In the genomic region with DNA sequence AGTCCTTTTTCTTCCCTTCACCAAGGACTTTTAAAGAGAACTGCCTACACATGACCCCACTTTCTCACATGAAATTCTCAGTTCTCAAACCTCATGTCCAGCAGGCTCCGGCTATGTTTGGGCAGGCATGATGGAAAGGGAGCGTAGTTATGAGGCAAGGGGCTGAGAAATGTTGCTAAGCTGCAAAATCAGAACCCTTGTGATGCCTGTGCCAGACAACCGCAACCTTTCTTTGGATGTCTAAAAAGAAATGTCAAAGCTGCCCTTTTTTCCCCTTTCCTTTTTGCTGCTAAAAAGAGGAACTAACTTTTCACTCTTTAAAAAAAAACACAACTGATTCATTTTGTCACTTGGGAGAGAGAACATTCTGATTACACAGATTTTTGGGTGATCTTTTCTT, we compare ENCODE assay signal across 8 cellular contexts.
A peak's percentile ranks its signal among the peaks of the same experiment; 100 is the strongest.
DNase-seq lines count a peak whose midpoint lies in the region; ATAC-seq lines count a peak whose summit lies in the region.

No MANE protein-coding gene starts in this region.

- H3K9me3 Mint-ChIP-seq in activated naive CD4-positive, alpha-beta T cell treated with anti-CD3 and anti-CD28 coated beads, Interleukin-2, amount 10 ng/mL, durations not matched to agents 7 days and 5 days: no peaks in the 10 kb centered on the region

- H3K27me3 ChIP-seq in layer of hippocampus (ENCODE audit: control insufficient read depth, insufficient read depth, low read length): no peaks in the 10 kb centered on the region

- H3K27ac Mint-ChIP-seq in activated naive CD4-positive, alpha-beta T cell treated with anti-CD3 and anti-CD28 coated beads, Interleukin-2, amount 10 ng/mL, durations not matched to agents 7 days and 5 days: no peak overlapping the region

- peaks cover 16% of the 10 kb centered on the region for H3K27me3 Mint-ChIP-seq in activated naive CD4-positive, alpha-beta T cell treated with anti-CD3 and anti-CD28 coated beads, Interleukin-2, amount 10 ng/mL, durations not matched to agents 7 days and 5 days

- ATAC-seq in GM18502 (IDR thresholded peaks at IDR 0.05; ENCODE audit: poor library complexity, unreplicated experiment) (peak; percentile 77), GM21825 (IDR thresholded peaks at IDR 0.05; ENCODE audit: unreplicated experiment) (peak; percentile 58)

- H3K4me3 Mint-ChIP-seq in activated naive CD4-positive, alpha-beta T cell treated with anti-CD3 and anti-CD28 coated beads, Interleukin-2, amount 10 ng/mL, durations not matched to agents 7 days and 5 days: no peak overlapping the region

- H3K36me3 Mint-ChIP-seq in activated naive CD4-positive, alpha-beta T cell treated with anti-CD3 and anti-CD28 coated beads, Interleukin-2, amount 10 ng/mL, durations not matched to agents 7 days and 5 days: no peaks in the 10 kb centered on the region

- CTCF ChIA-PET in activated naive CD4-positive, alpha-beta T cell treated with anti-CD3 and anti-CD28 coated beads, Interleukin-2, amount 10 ng/mL, durations not matched to agents 7 days and 5 days (lab: Charles Lee): no interaction called here

- H3K4me1 Mint-ChIP-seq in activated naive CD4-positive, alpha-beta T cell treated with anti-CD3 and anti-CD28 coated beads, Interleukin-2, amount 10 ng/mL, durations not matched to agents 7 days and 5 days: no peaks in the 10 kb centered on the region

- DNase-seq in NAMALWA (ENCODE audit: low spot score) (peak; percentile 69), middle frontal gyrus (ENCODE audit: extremely low spot score, low spot score) (no peak), NCI-H345 (lab: John Stamatoyannopoulos, UW) (no peak), kidney glomerular epithelial cell (lab: John Stamatoyannopoulos, UW) (no peak)
- no peak for DNase-seq in activated naive CD4-positive, alpha-beta T cell treated with anti-CD3 and anti-CD28 coated beads, Interleukin-2, amount 10 ng/mL, durations not matched to agents 7 days and 5 days

- H3K27ac ChIP-seq in layer of hippocampus (ENCODE audit: low read depth, low read length): peak overlapping the region; percentile 50
